In genomic region chr18:48850891-48851302, GRCh38 we compare ENCODE assay signal across 14 cellular contexts.
DNase-seq lines count a peak whose midpoint lies in the region; ATAC-seq, FAIRE-seq and TF ChIP-seq lines count a peak whose summit lies in the region.
"Had no signal": no experiment of that assay in that cellular context is flagged by ENCODE, and none has a peak within 500 bp of the region (broad histone marks: within the 10 kb centered on the region; RNA-seq: fewer than 3 reads in every experiment).

No MANE protein-coding gene starts in this region.

- intact Hi-C loops in HepG2 (cut with micrococcal nuclease; ENCODE audit: unreplicated experiment) = no loop called here
- intact Hi-C loops in Right ventricle myocardium superior (cut with DNase I) = no loop called here
- intact Hi-C loops in aorta (cut with DNase I) = no loop called here

- no peak for FAIRE-seq in HepG2 (lab: Jason Lieb, UNC)

- peaks cover 8% of the 10 kb centered on the region for H3K36me3 Mint-ChIP-seq in neural progenitor cell
- H3K36me3 Mint-ChIP-seq: activated CD8-positive, alpha-beta memory T cell treated with anti-CD3 and anti-CD28 coated beads, Interleukin-2, amount 10 ng/mL, durations not matched to agents 7 days and 5 days had no signal

- no peak overlapping the region for H3K4me3 ChIP-seq in liver (ENCODE audit: low read depth in 1 of 3, low read length in 3 of 3)
- H3K4me3 ChIP-seq in HepG2 (replicated peaks in 1 of 3; ENCODE audit: insufficient read depth in 1 of 3, low read depth in 2 of 3, low read length in 3 of 3) = no peak overlapping the region
- H3K4me3 ChIP-seq in neural progenitor cell = no peak overlapping the region
- H3K4me3 ChIP-seq in aorta (ENCODE audit: low read length in 2 of 2) = no peak overlapping the region
- H3K4me3 ChIP-seq: body of pancreas had no signal

- H3K4me1 Mint-ChIP-seq in neural progenitor cell = peaks cover 55% of the 10 kb centered on the region

- TF ChIP-seq POLR2A in HepG2 (IDR thresholded peaks at IDR 0.05; ENCODE audit: insufficient read depth in 1 of 2, low read depth in 2 of 2, low read length in 2 of 2) = no peak

- H3K27me3 ChIP-seq in liver (ENCODE audit: control insufficient read depth in 4 of 4, insufficient read depth in 4 of 4, low read length in 3 of 4) (no peaks in the 10 kb centered on the region), HepG2 (ENCODE audit: control insufficient read depth in 1 of 2, insufficient read depth in 2 of 2, low read length in 2 of 2) (no peaks in the 10 kb centered on the region), neural progenitor cell (no peaks in the 10 kb centered on the region), aorta (ENCODE audit: control insufficient read depth in 1 of 2, insufficient read depth in 2 of 2, low read length in 1 of 2) (no peaks in the 10 kb centered on the region)
- H3K27me3 ChIP-seq: body of pancreas had no signal

- H3K27ac ChIP-seq in liver (ENCODE audit: low read depth in 1 of 2, low read length in 2 of 2) = peak overlapping the region; percentile 73 to 75
- no peak overlapping the region for H3K27ac ChIP-seq in HepG2 (ENCODE audit: extremely low read length, insufficient read depth, low read length)
- H3K27ac ChIP-seq in neural progenitor cell = peak overlapping the region; percentile 64
- peak overlapping the region; percentile 16 to 71 for H3K27ac ChIP-seq in aorta (ENCODE audit: low read depth in 1 of 2, low read length in 2 of 2)

- WGBS in liver = 67% methylated on average over 7 of the region's 7 CpGs
- 98% methylated on average over 7 of the region's 7 CpGs for WGBS in HepG2 (ENCODE audit: low lambda C conversion rate)
- WGBS in aorta, 2 donors = 1 to 5% methylated on average over 7 of the region's 7 CpGs

- POLR2A ChIA-PET in HepG2 (lab: Yijun Ruan, JAX) = no interaction called here

- H3K9ac ChIP-seq in liver (ENCODE audit: low read depth in 1 of 2, low read length in 2 of 2) (no peak overlapping the region), HepG2 (ENCODE audit: insufficient read depth, low read depth, low read length) (no peak overlapping the region), neural progenitor cell (no peak overlapping the region)

- no peaks in the 10 kb centered on the region for H3F3A ChIP-seq in neural progenitor cell (ENCODE audit: low read depth)

- in situ Hi-C loops in HepG2 (cut with HindIII; ENCODE audit: extremely low pct_ligation_motif_present, low pct_unique_long_range_greater_than_20kb) = no loop called here

- H3K36me3 ChIP-seq in liver (ENCODE audit: control insufficient read depth in 4 of 4, insufficient read depth in 3 of 4, low read depth in 1 of 4, low read length in 3 of 4) (no peaks in the 10 kb centered on the region), HepG2 (replicated peaks in 1 of 2; ENCODE audit: control insufficient read depth in 1 of 2, insufficient read depth in 2 of 2, low read length in 2 of 2) (peaks cover 4 to 15% of the 10 kb centered on the region in 2 experiments; a peak in 3 of 5 replicates), neural progenitor cell (no peaks in the 10 kb centered on the region), aorta (ENCODE audit: control insufficient read depth in 1 of 2, insufficient read depth in 2 of 2, low read length in 1 of 2) (no peaks in the 10 kb centered on the region)

- DNase-seq in HepG2 (ENCODE audit: low spot score) (no peak), Right ventricle myocardium superior (no peak), neural progenitor cell (ENCODE audit: low spot score) (no peak), aorta (peak in 1 of 2 donors; percentile 78), NCI-H1436 (lab: John Stamatoyannopoulos, UW) (no peak), NCI-H146 (lab: John Stamatoyannopoulos, UW) (no peak)
- DNase-seq: ACHN; activated CD8-positive, alpha-beta memory T cell treated with anti-CD3 and anti-CD28 coated beads, Interleukin-2, amount 10 ng/mL, durations not matched to agents 7 days and 5 days; EL; NCI-H748 treated with DMSO at 0.1 percent for 48 hours had no signal

- H3K4me3 Mint-ChIP-seq in neural progenitor cell = no peak overlapping the region
- H3K4me3 Mint-ChIP-seq: activated CD8-positive, alpha-beta memory T cell treated with anti-CD3 and anti-CD28 coated beads, Interleukin-2, amount 10 ng/mL, durations not matched to agents 7 days and 5 days; stimulated activated naive CD8-positive, alpha-beta T cell treated with anti-CD3 and anti-CD28 coated beads, Interleukin-15, Interleukin-2, amounts not matched to agents 100 ng/mL and 50 ng/mL, for 24 hours had no signal

- peaks cover 3% of the 10 kb centered on the region for H3K9me3 Mint-ChIP-seq in neural progenitor cell

- no peaks in the 10 kb centered on the region for H3K4me1 ChIP-seq in liver (ENCODE audit: control insufficient read depth in 4 of 4, insufficient read depth in 4 of 4, low read length in 3 of 4)
- no peaks in the 10 kb centered on the region for H3K4me1 ChIP-seq in HepG2 (ENCODE audit: insufficient read depth, low read length)
- H3K4me1 ChIP-seq in neural progenitor cell = peaks cover 31% of the 10 kb centered on the region
- H3K4me1 ChIP-seq in aorta (ENCODE audit: control insufficient read depth in 1 of 2, insufficient read depth in 2 of 2, low read length in 2 of 2) = no peaks in the 10 kb centered on the region
- H3K4me1 ChIP-seq: body of pancreas had no signal

- CTCF ChIA-PET in HepG2 (lab: Yijun Ruan, JAX; ENCODE audit: low intra/inter-chr PET ratio, low total read pairs) = no interaction called here

- peaks cover 2% of the 10 kb centered on the region for H3K27me3 Mint-ChIP-seq in neural progenitor cell (ENCODE audit: insufficient read depth, low read depth)
- H3K27me3 Mint-ChIP-seq: activated CD8-positive, alpha-beta memory T cell treated with anti-CD3 and anti-CD28 coated beads, Interleukin-2, amount 10 ng/mL, durations not matched to agents 7 days and 5 days; stimulated activated naive CD8-positive, alpha-beta T cell treated with anti-CD3 and anti-CD28 coated beads, Interleukin-15, Interleukin-2, amounts not matched to agents 100 ng/mL and 50 ng/mL, for 24 hours had no signal

- no peaks in the 10 kb centered on the region for H3K9me3 ChIP-seq in liver (ENCODE audit: control insufficient read depth in 4 of 4, low read length in 3 of 4)
- no peaks in the 10 kb centered on the region for H3K9me3 ChIP-seq in HepG2 (ENCODE audit: low read length)
- no peaks in the 10 kb centered on the region for H3K9me3 ChIP-seq in neural progenitor cell (ENCODE audit: low read depth)
- no peaks in the 10 kb centered on the region for H3K9me3 ChIP-seq in aorta (ENCODE audit: control insufficient read depth, low read length)
- H3K9me3 ChIP-seq: body of pancreas had no signal

- no TSS peak for BruUV-seq in HepG2 (replicated peaks; lab: Mats Ljungman, UMichigan)

- H2AFZ ChIP-seq in HepG2 (ENCODE audit: low read length) (no peak overlapping the region), neural progenitor cell (replicated peaks) (no peak overlapping the region)

- TF ChIP-seq RAD21 in liver (IDR thresholded peaks at IDR 0.05) (peak; percentile 5 to 38), HepG2 (CRISPR knock-in tag; IDR thresholded peaks at IDR 0.05) (no peak)

- H3K27ac Mint-ChIP-seq in neural progenitor cell = peak overlapping the region; percentile 89
- H3K27ac Mint-ChIP-seq: activated CD8-positive, alpha-beta memory T cell treated with anti-CD3 and anti-CD28 coated beads, Interleukin-2, amount 10 ng/mL, durations not matched to agents 7 days and 5 days; stimulated activated naive CD8-positive, alpha-beta T cell treated with anti-CD3 and anti-CD28 coated beads, Interleukin-15, Interleukin-2, amounts not matched to agents 100 ng/mL and 50 ng/mL, for 24 hours had no signal

- no peak for TF ChIP-seq CTCF in liver (IDR thresholded peaks at IDR 0.05; ENCODE audit: low read depth, low read length, missing input control)
- no peak for TF ChIP-seq CTCF in HepG2 (CRISPR knock-in tag; IDR thresholded peaks at IDR 0.05)
- TF ChIP-seq CTCF in neural progenitor cell (IDR thresholded peaks at IDR 0.05) = no peak

- H3K4me2 ChIP-seq in HepG2 (ENCODE audit: low read depth, low read length) (no peak overlapping the region), neural progenitor cell (peak overlapping the region; percentile 57)

- H4K20me1 ChIP-seq in HepG2 (ENCODE audit: insufficient read depth, low read length) (no peaks in the 10 kb centered on the region), neural progenitor cell (ENCODE audit: low read depth) (no peaks in the 10 kb centered on the region)

- H3K79me2 ChIP-seq in HepG2 (ENCODE audit: insufficient read depth, low read length) = no peaks in the 10 kb centered on the region
- no peaks in the 10 kb centered on the region for H3K79me2 ChIP-seq in neural progenitor cell (ENCODE audit: low read depth)

- TF ChIP-seq EP300 in HepG2 (IDR thresholded peaks at IDR 0.05; ENCODE audit: low read depth in 2 of 2, low read length in 2 of 2) = no peak
- TF ChIP-seq EP300 in HepG2 (CRISPR knock-in tag; IDR thresholded peaks at IDR 0.05; ENCODE audit: borderline replicate concordance) = no peak

- ATAC-seq in HepG2 (no peak), Right ventricle myocardium superior (ENCODE audit: poor library complexity) (peak; percentile 54), aorta (ENCODE audit: low FRiP score) (peak; percentile 72), GM21390 (IDR thresholded peaks at IDR 0.05; ENCODE audit: unreplicated experiment) (no peak)
- ATAC-seq: activated CD8-positive, alpha-beta memory T cell treated with anti-CD3 and anti-CD28 coated beads, Interleukin-2, amount 10 ng/mL, durations not matched to agents 7 days and 5 days had no signal

TF ChIP-seq in liver, 16 proteins besides CTCF, POLR2A, EP300 and RAD21:
- TF ChIP-seq NR2F2 (IDR thresholded peaks at IDR 0.05) (peak; percentile 58), MAX (IDR thresholded peaks at IDR 0.05) (no peak)

TF ChIP-seq in HepG2, 621 proteins besides CTCF, POLR2A, EP300 and RAD21 (continues in another document):
- TF ChIP-seq ZSCAN21 (CRISPR knock-in tag; IDR thresholded peaks at IDR 0.05; ENCODE audit: borderline replicate concordance) (no peak), HNF4G (IDR thresholded peaks at IDR 0.05; ENCODE audit: borderline replicate concordance, low read depth, low read length) (no peak), HNF4G (CRISPR knock-in tag; IDR thresholded peaks at IDR 0.05; ENCODE audit: borderline replicate concordance, low read depth) (no peak), ZNF17 (CRISPR knock-in tag; IDR thresholded peaks at IDR 0.05) (no peak), ZNF414 (CRISPR knock-in tag; IDR thresholded peaks at IDR 0.05) (no peak)

Comparison
In these comparisons a context has a peak if more than half of its experiments do, and no peak if none do; other contexts are left out.
1. ATAC-seq: peak in Right ventricle myocardium superior (single experiment) and aorta (single experiment); none in HepG2 (single experiment) and GM21390 (single experiment).